Comparison of ENCODE assay signal across 10 cellular contexts in the genomic region with DNA sequence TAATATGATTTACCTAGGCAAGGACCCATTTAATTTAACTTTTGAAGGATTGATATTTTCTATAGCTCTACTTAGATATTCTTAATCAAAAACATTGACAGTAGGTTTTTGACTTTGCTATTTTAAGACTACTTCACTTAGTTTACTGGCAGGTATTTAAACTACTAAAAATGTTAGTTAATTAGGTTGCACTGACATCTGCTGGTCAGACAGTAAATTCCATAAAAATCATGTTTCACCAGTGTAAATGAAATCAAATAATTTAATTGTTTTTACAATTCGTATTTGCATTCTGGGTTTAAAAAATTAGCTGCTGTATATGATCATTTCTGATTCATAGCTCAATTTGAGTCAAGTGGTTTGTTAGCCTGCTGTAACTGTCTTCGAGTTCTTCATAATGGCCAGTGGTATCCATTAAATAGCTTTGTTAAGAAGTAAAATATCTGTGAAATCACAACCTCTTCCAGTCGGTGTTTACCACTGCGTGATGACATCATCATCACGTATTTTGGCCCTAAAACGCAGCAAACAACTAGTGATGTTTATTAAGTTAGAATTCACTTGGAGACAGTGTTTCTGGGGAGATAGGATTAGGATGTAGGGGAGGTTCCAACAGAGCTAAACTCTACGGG. TPM values are rescaled to one million over a fixed set of nuclear protein-coding genes. Genes with fewer than 3 reads are reported as not detected.
A peak's percentile ranks its signal among the peaks of the same experiment; 100 is the strongest.
DNase-seq lines count a peak whose midpoint lies in the region; ATAC-seq and TF ChIP-seq lines count a peak whose summit lies in the region.
"Had no signal": no experiment of that assay in that cellular context is flagged by ENCODE, and none has a peak within 500 bp of the region (broad histone marks: within the 10 kb centered on the region; RNA-seq: fewer than 3 reads in every experiment).

No MANE protein-coding gene starts in this region.

- H3K27ac ChIP-seq in heart left ventricle (no peak overlapping the region), coronary artery (no peak overlapping the region)

- H3K9me3 ChIP-seq in heart left ventricle: no peaks in the 10 kb centered on the region

- H3K27me3 Mint-ChIP-seq in nephron (ENCODE audit: low read depth): no peaks in the 10 kb centered on the region
- H3K27me3 Mint-ChIP-seq: central memory CD8-positive, alpha-beta T cell; stimulated activated naive B cell treated with anti-CD40 and anti-IgM and Interleukin-4, amounts not matched to agents 10 μg/mL and 1 μg/mL and 100 μg/mL, for 72 hours had no signal

- H3K4me1 ChIP-seq in heart left ventricle: peaks cover 0 to 10% (median 2%) of the 10 kb centered on the region in 12 donors

- no peaks in the 10 kb centered on the region for H3K9me3 Mint-ChIP-seq in nephron
- H3K9me3 Mint-ChIP-seq: central memory CD8-positive, alpha-beta T cell; stimulated activated naive B cell treated with anti-CD40 and anti-IgM and Interleukin-4, amounts not matched to agents 10 μg/mL and 1 μg/mL and 100 μg/mL, for 72 hours had no signal

- H3K27ac Mint-ChIP-seq in nephron: no peak overlapping the region
- H3K27ac Mint-ChIP-seq: stimulated activated naive B cell treated with anti-CD40 and anti-IgM and Interleukin-4, amounts not matched to agents 10 μg/mL and 1 μg/mL and 100 μg/mL, for 72 hours had no signal

- H3K4me3 Mint-ChIP-seq in nephron: peak overlapping the region in 2 of 3 experiments; percentile 34 to 38
- H3K4me3 Mint-ChIP-seq: central memory CD8-positive, alpha-beta T cell; stimulated activated naive B cell treated with anti-CD40 and anti-IgM and Interleukin-4, amounts not matched to agents 10 μg/mL and 1 μg/mL and 100 μg/mL, for 72 hours had no signal

- H3K36me3 ChIP-seq in heart left ventricle: peaks cover 0 to 5% (median 0%) of the 10 kb centered on the region in 9 donors

- intact Hi-C loops in heart left ventricle (cut with DNase I): loop anchor here in 9 of 10 donors (1.0 to 10.0 kb wide), 10 partner anchors 154 to 1064 kb away; partner anchors contain the start of gene VCAM1 (in 1 of the 9)
- intact Hi-C loops in cardiac septum (cut with DNase I): loop anchor here (5.0 kb wide), 1 partner anchor 331 kb away; the partner anchor contains the start of gene GPR88

- peak; percentile 62 to 85 (median 75) for TF ChIP-seq CTCF in heart left ventricle (IDR thresholded peaks at IDR 0.05)
- peak; percentile 59 for TF ChIP-seq CTCF in coronary artery (IDR thresholded peaks at IDR 0.05)
- TF ChIP-seq CTCF in nephron (IDR thresholded peaks at IDR 0.05; ENCODE audit: unreplicated experiment in 3 of 3): peak; percentile 58 to 78 (median 64)

- 11 to 15% (median 12%) methylated on average over 7 of the region's 7 CpGs for WGBS in heart left ventricle, 4 donors

- ATAC-seq in heart left ventricle: peak in 2 of 4 donors; percentile 39 to 50
- no peak for ATAC-seq in esophagus mucosa
- ATAC-seq in GM21367 (IDR thresholded peaks at IDR 0.05; ENCODE audit: unreplicated experiment): no peak

- TF ChIP-seq POLR2A in heart left ventricle (IDR thresholded peaks at IDR 0.05): no peak

- DNase-seq in heart left ventricle: no peak
- no peak for DNase-seq in cardiac septum (ENCODE audit: low spot score)
- DNase-seq in NCI-H446 (lab: John Stamatoyannopoulos, UW): peak; percentile 9 to 56
- no peak for DNase-seq in coronary artery (ENCODE audit: low spot score)
- no peak for DNase-seq in foreskin melanocyte
- DNase-seq: stimulated activated naive B cell treated with anti-CD40 and anti-IgM and Interleukin-4, amounts not matched to agents 10 μg/mL and 1 μg/mL and 100 μg/mL, for 72 hours had no signal

- H3K36me3 Mint-ChIP-seq in nephron (ENCODE audit: low read depth): no peaks in the 10 kb centered on the region
- H3K36me3 Mint-ChIP-seq: stimulated activated naive B cell treated with anti-CD40 and anti-IgM and Interleukin-4, amounts not matched to agents 10 μg/mL and 1 μg/mL and 100 μg/mL, for 72 hours had no signal

- H3K4me3 ChIP-seq in heart left ventricle (no peak overlapping the region), coronary artery (no peak overlapping the region)

- H3K27me3 ChIP-seq in heart left ventricle: no peaks in the 10 kb centered on the region

- peaks cover 6% of the 10 kb centered on the region for H3K4me1 Mint-ChIP-seq in nephron
- H3K4me1 Mint-ChIP-seq: central memory CD8-positive, alpha-beta T cell; stimulated activated naive B cell treated with anti-CD40 and anti-IgM and Interleukin-4, amounts not matched to agents 10 μg/mL and 1 μg/mL and 100 μg/mL, for 72 hours had no signal

RNA-seq across cellular contexts. Expression of gene EXTL2, which starts 26.2 kb away (rescaled TPM):
- total RNA-seq in heart left ventricle (1 to 10 TPM; 5.4 to 9.6 (median 8.5) TPM), cardiac septum (7.1 TPM), esophagus mucosa (2.3 TPM)
- 1 to 10 TPM; 5.4 to 6.7 TPM for polyA plus RNA-seq in heart left ventricle

RNA-seq across cellular contexts. Expression of gene SLC30A7, which starts 27.4 kb away (rescaled TPM):
- total RNA-seq in heart left ventricle: 10 to 100 TPM in 2 of 9 donors, 1 to 10 TPM in 7; 3.9 to 19.4 (median 5.5) TPM
- 1 to 10 TPM; 1.6 to 1.8 TPM for polyA plus RNA-seq in heart left ventricle
- total RNA-seq in cardiac septum: 8.5 TPM
- total RNA-seq in esophagus mucosa: 15.9 TPM

Comparison
In these comparisons a context has a peak if more than half of its experiments do, and no peak if none do; other contexts are left out.
1. DNase-seq: peak in NCI-H446 (2 of 2); none in heart left ventricle (0 of 5), cardiac septum (single experiment), coronary artery (single experiment) and foreskin melanocyte (single experiment).
2. Peak in every context shown above with its lines, with median percentiles within 50 percentile points of each other: CTCF ChIP-seq.